20 cellular contexts compared by ENCODE assay signal in the genomic region with DNA sequence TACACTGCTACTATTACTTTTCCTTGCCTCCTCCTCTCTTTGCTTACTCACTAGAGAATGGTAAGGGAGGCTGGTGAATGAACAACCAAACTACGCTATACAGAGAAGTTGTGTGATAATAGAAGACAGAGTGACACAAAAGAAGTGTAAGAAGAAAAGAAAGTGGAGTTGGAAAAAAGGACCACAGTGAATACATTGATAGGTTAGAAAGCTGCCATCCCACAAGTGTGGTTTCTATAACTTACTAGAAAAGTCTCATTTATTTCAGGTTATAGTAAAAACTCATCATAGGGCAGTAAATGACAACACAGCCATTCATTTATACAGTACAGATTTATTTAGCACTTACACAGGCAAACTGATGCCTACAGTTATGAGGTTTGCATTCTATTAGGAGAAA.
DNase-seq lines count a peak whose midpoint lies in the region; ATAC-seq and TF ChIP-seq lines count a peak whose summit lies in the region.
"Had no signal": no experiment of that assay in that cellular context is flagged by ENCODE, and none has a peak within 500 bp of the region (broad histone marks: within the 10 kb centered on the region; RNA-seq: fewer than 3 reads in every experiment).

No MANE protein-coding gene starts in this region.

- H3K79me2 ChIP-seq in mesendoderm (ENCODE audit: control insufficient read depth, insufficient read depth, low read length): no peaks in the 10 kb centered on the region

- no peak overlapping the region for H3K27ac ChIP-seq in CD4-positive, alpha-beta T cell (ENCODE audit: low read depth, low read length)
- H3K27ac ChIP-seq in mesendoderm (ENCODE audit: low read depth, low read length): no peak overlapping the region
- H3K27ac ChIP-seq: A549, HL-60, WERI-Rb-1 had no signal

- H3K36me3 Mint-ChIP-seq in activated CD8-positive, alpha-beta T cell treated with anti-CD3 and anti-CD28 coated beads for 36 hours (ENCODE audit: low read depth): peaks cover 9% of the 10 kb centered on the region
- peaks cover 14% of the 10 kb centered on the region for H3K36me3 Mint-ChIP-seq in activated CD8-positive, alpha-beta T cell treated with anti-CD3 and anti-CD28 coated beads, Interleukin-2, amount 10 ng/mL, durations not matched to agents 7 days and 5 days (ENCODE audit: low read depth)
- H3K36me3 Mint-ChIP-seq in CD4-positive, alpha-beta T cell (ENCODE audit: low read depth): peaks cover 40% of the 10 kb centered on the region
- H3K36me3 Mint-ChIP-seq in activated T-helper 2 cell treated with anti-CD3 and anti-CD28 coated beads, Interferon-gamma antibody, Interleukin-2, Interleukin-4, amounts not matched to agents 10 μg/mL and 5 μg/mL and 100 μg/mL, durations not matched to agents 14 hours and 24 hours and 36 hours (ENCODE audit: low read depth): peaks cover 18% of the 10 kb centered on the region
- H3K36me3 Mint-ChIP-seq in nephron progenitor cell (ENCODE audit: low read depth): peaks cover 30% of the 10 kb centered on the region

- H2AK5ac ChIP-seq in mesendoderm (ENCODE audit: low read length): no peak overlapping the region

- H3K4me1 ChIP-seq in mesendoderm (ENCODE audit: control insufficient read depth, low read depth, low read length): no peaks in the 10 kb centered on the region
- H3K4me1 ChIP-seq: A549, BE2C had no signal

- no peaks in the 10 kb centered on the region for H3K79me1 ChIP-seq in mesendoderm (ENCODE audit: low read length)

- no peak overlapping the region for H4K5ac ChIP-seq in mesendoderm (ENCODE audit: low read length)

- H3K23ac ChIP-seq in mesendoderm (ENCODE audit: low read length): no peak overlapping the region

- no peak overlapping the region for H3K56ac ChIP-seq in mesendoderm (ENCODE audit: low read length)

- H2BK15ac ChIP-seq in mesendoderm (replicated peaks; ENCODE audit: low read depth): no peak overlapping the region

- TF ChIP-seq CTCF in activated CD8-positive, alpha-beta T cell treated with anti-CD3 and anti-CD28 coated beads for 36 hours (IDR thresholded peaks at IDR 0.05): no peak
- no peak for TF ChIP-seq CTCF in CD4-positive, alpha-beta T cell (IDR thresholded peaks at IDR 0.05)
- TF ChIP-seq CTCF in nephron progenitor cell (IDR thresholded peaks at IDR 0.05): no peak

- CTCF ChIA-PET in activated CD8-positive, alpha-beta T cell treated with anti-CD3 and anti-CD28 coated beads for 36 hours (lab: Charles Lee): no interaction called here
- CTCF ChIA-PET in activated CD8-positive, alpha-beta T cell treated with anti-CD3 and anti-CD28 coated beads, Interleukin-2, amount 10 ng/mL, durations not matched to agents 7 days and 5 days (lab: Charles Lee): no interaction called here
- CTCF ChIA-PET in CD4-positive, alpha-beta T cell (lab: Charles Lee): no interaction called here

- no peak overlapping the region for H3K9ac ChIP-seq in mesendoderm (ENCODE audit: low read length)

- no peak overlapping the region for H3K4ac ChIP-seq in mesendoderm (ENCODE audit: low read depth, low read length)

- no peaks in the 10 kb centered on the region for H3K27me3 ChIP-seq in CD4-positive, alpha-beta T cell (ENCODE audit: control insufficient read depth, insufficient read depth, low read length)
- no peaks in the 10 kb centered on the region for H3K27me3 ChIP-seq in mesendoderm (ENCODE audit: insufficient read depth, low read length, poor library complexity)
- H3K27me3 ChIP-seq: BE2C had no signal

- H3K36me3 ChIP-seq in mesendoderm (ENCODE audit: control insufficient read depth, insufficient read depth, low read length): peaks cover 2% of the 10 kb centered on the region
- H3K36me3 ChIP-seq: BE2C had no signal

- no CpG with 5 or more reads among the region's 1 CpG for WGBS in mesendoderm (ENCODE audit: extremely low coverage, insufficient coverage, low lambda C conversion rate)

- no peak overlapping the region for H2BK120ac ChIP-seq in mesendoderm (ENCODE audit: low read depth, low read length)

- no peak overlapping the region for H4K8ac ChIP-seq in mesendoderm (ENCODE audit: low read depth, low read length)

- no peak overlapping the region for H3K4me3 Mint-ChIP-seq in activated CD8-positive, alpha-beta T cell treated with anti-CD3 and anti-CD28 coated beads for 36 hours
- H3K4me3 Mint-ChIP-seq in activated CD8-positive, alpha-beta T cell treated with anti-CD3 and anti-CD28 coated beads, Interleukin-2, amount 10 ng/mL, durations not matched to agents 7 days and 5 days: no peak overlapping the region
- H3K4me3 Mint-ChIP-seq in CD4-positive, alpha-beta T cell: no peak overlapping the region
- H3K4me3 Mint-ChIP-seq in activated T-helper 2 cell treated with anti-CD3 and anti-CD28 coated beads, Interferon-gamma antibody, Interleukin-2, Interleukin-4, amounts not matched to agents 10 μg/mL and 5 μg/mL and 100 μg/mL, durations not matched to agents 14 hours and 24 hours and 36 hours (ENCODE audit: low read depth): no peak overlapping the region
- H3K4me3 Mint-ChIP-seq in nephron progenitor cell: no peak overlapping the region
- H3K4me3 Mint-ChIP-seq: H9 had no signal

- ATAC-seq in activated CD8-positive, alpha-beta T cell treated with anti-CD3 and anti-CD28 coated beads for 36 hours: peak; percentile 31
- no peak for ATAC-seq in activated CD8-positive, alpha-beta T cell treated with anti-CD3 and anti-CD28 coated beads, Interleukin-2, amount 10 ng/mL, durations not matched to agents 7 days and 5 days
- ATAC-seq in CD4-positive, alpha-beta T cell (ENCODE audit: poor library complexity): no peak
- ATAC-seq in HG02970 (IDR thresholded peaks at IDR 0.05; ENCODE audit: low FRiP score, unreplicated experiment): no peak
- ATAC-seq: A549 had no signal

- no peaks in the 10 kb centered on the region for H3K27me3 Mint-ChIP-seq in activated CD8-positive, alpha-beta T cell treated with anti-CD3 and anti-CD28 coated beads for 36 hours
- no peaks in the 10 kb centered on the region for H3K27me3 Mint-ChIP-seq in activated CD8-positive, alpha-beta T cell treated with anti-CD3 and anti-CD28 coated beads, Interleukin-2, amount 10 ng/mL, durations not matched to agents 7 days and 5 days (ENCODE audit: low read depth)
- H3K27me3 Mint-ChIP-seq in CD4-positive, alpha-beta T cell: no peaks in the 10 kb centered on the region
- no peaks in the 10 kb centered on the region for H3K27me3 Mint-ChIP-seq in activated T-helper 2 cell treated with anti-CD3 and anti-CD28 coated beads, Interferon-gamma antibody, Interleukin-2, Interleukin-4, amounts not matched to agents 10 μg/mL and 5 μg/mL and 100 μg/mL, durations not matched to agents 14 hours and 24 hours and 36 hours (ENCODE audit: low read depth)
- peaks cover 2% of the 10 kb centered on the region for H3K27me3 Mint-ChIP-seq in nephron progenitor cell (ENCODE audit: low read depth, poor library complexity)

- no peaks in the 10 kb centered on the region for H3K9me3 ChIP-seq in CD4-positive, alpha-beta T cell (ENCODE audit: control insufficient read depth, low read length)
- H3K9me3 ChIP-seq: A549, BE2C had no signal

- H3K4me3 ChIP-seq in mesendoderm (ENCODE audit: low read length): no peak overlapping the region
- H3K4me3 ChIP-seq: A549, skin epidermis had no signal

- POLR2A ChIA-PET in activated CD8-positive, alpha-beta T cell treated with anti-CD3 and anti-CD28 coated beads for 36 hours (lab: Charles Lee): no interaction called here
- POLR2A ChIA-PET in activated CD8-positive, alpha-beta T cell treated with anti-CD3 and anti-CD28 coated beads, Interleukin-2, amount 10 ng/mL, durations not matched to agents 7 days and 5 days (lab: Charles Lee): no interaction called here
- POLR2A ChIA-PET in CD4-positive, alpha-beta T cell (lab: Charles Lee): no interaction called here

- H3K9me3 Mint-ChIP-seq in activated CD8-positive, alpha-beta T cell treated with anti-CD3 and anti-CD28 coated beads for 36 hours: no peaks in the 10 kb centered on the region
- no peaks in the 10 kb centered on the region for H3K9me3 Mint-ChIP-seq in activated CD8-positive, alpha-beta T cell treated with anti-CD3 and anti-CD28 coated beads, Interleukin-2, amount 10 ng/mL, durations not matched to agents 7 days and 5 days (ENCODE audit: insufficient read depth)
- H3K9me3 Mint-ChIP-seq in CD4-positive, alpha-beta T cell: no peaks in the 10 kb centered on the region
- H3K9me3 Mint-ChIP-seq in activated T-helper 2 cell treated with anti-CD3 and anti-CD28 coated beads, Interferon-gamma antibody, Interleukin-2, Interleukin-4, amounts not matched to agents 10 μg/mL and 5 μg/mL and 100 μg/mL, durations not matched to agents 14 hours and 24 hours and 36 hours: no peaks in the 10 kb centered on the region
- no peaks in the 10 kb centered on the region for H3K9me3 Mint-ChIP-seq in nephron progenitor cell
- H3K9me3 Mint-ChIP-seq: H9 had no signal

- H3K4me1 Mint-ChIP-seq in activated CD8-positive, alpha-beta T cell treated with anti-CD3 and anti-CD28 coated beads for 36 hours (ENCODE audit: low read depth): peaks cover 23% of the 10 kb centered on the region
- peaks cover 21% of the 10 kb centered on the region for H3K4me1 Mint-ChIP-seq in activated CD8-positive, alpha-beta T cell treated with anti-CD3 and anti-CD28 coated beads, Interleukin-2, amount 10 ng/mL, durations not matched to agents 7 days and 5 days (ENCODE audit: low read depth)
- peaks cover 34% of the 10 kb centered on the region for H3K4me1 Mint-ChIP-seq in CD4-positive, alpha-beta T cell (ENCODE audit: low read depth)
- peaks cover 24% of the 10 kb centered on the region for H3K4me1 Mint-ChIP-seq in activated T-helper 2 cell treated with anti-CD3 and anti-CD28 coated beads, Interferon-gamma antibody, Interleukin-2, Interleukin-4, amounts not matched to agents 10 μg/mL and 5 μg/mL and 100 μg/mL, durations not matched to agents 14 hours and 24 hours and 36 hours (ENCODE audit: low read depth)
- no peaks in the 10 kb centered on the region for H3K4me1 Mint-ChIP-seq in nephron progenitor cell
- H3K4me1 Mint-ChIP-seq: H9 had no signal

- intact Hi-C loops in activated CD8-positive, alpha-beta T cell treated with anti-CD3 and anti-CD28 coated beads for 36 hours (cut with micrococcal nuclease): no loop called here
- intact Hi-C loops in CD4-positive, alpha-beta T cell (cut with DNase I, micrococcal nuclease): loop anchor here in 1 of 2 experiments (10.0 kb wide), 1 partner anchor 861 kb away; no protein-coding TSS in a partner anchor
- intact Hi-C loops in activated T-helper 2 cell treated with anti-CD3 and anti-CD28 coated beads, Interferon-gamma antibody, Interleukin-2, Interleukin-4, amounts not matched to agents 10 μg/mL and 5 μg/mL and 100 μg/mL, durations not matched to agents 14 hours and 24 hours and 36 hours (cut with micrococcal nuclease): loop anchor here (5.0 to 10.0 kb wide), 3 partner anchors 76 to 181 kb away; a partner anchor contains a TSS

- peak overlapping the region; percentile 71 for H3K27ac Mint-ChIP-seq in activated CD8-positive, alpha-beta T cell treated with anti-CD3 and anti-CD28 coated beads for 36 hours
- H3K27ac Mint-ChIP-seq in activated CD8-positive, alpha-beta T cell treated with anti-CD3 and anti-CD28 coated beads, Interleukin-2, amount 10 ng/mL, durations not matched to agents 7 days and 5 days: no peak overlapping the region
- H3K27ac Mint-ChIP-seq in CD4-positive, alpha-beta T cell: peak overlapping the region; percentile 74
- peak overlapping the region; percentile 1 for H3K27ac Mint-ChIP-seq in activated T-helper 2 cell treated with anti-CD3 and anti-CD28 coated beads, Interferon-gamma antibody, Interleukin-2, Interleukin-4, amounts not matched to agents 10 μg/mL and 5 μg/mL and 100 μg/mL, durations not matched to agents 14 hours and 24 hours and 36 hours
- H3K27ac Mint-ChIP-seq in nephron progenitor cell: peak overlapping the region; percentile 37

- H2BK5ac ChIP-seq in mesendoderm (ENCODE audit: low read length): no peak overlapping the region

- DNase-seq in activated CD8-positive, alpha-beta T cell treated with anti-CD3 and anti-CD28 coated beads for 36 hours: no peak
- DNase-seq in activated CD8-positive, alpha-beta T cell treated with anti-CD3 and anti-CD28 coated beads, Interleukin-2, amount 10 ng/mL, durations not matched to agents 7 days and 5 days: no peak
- no peak for DNase-seq in CD4-positive, alpha-beta T cell
- DNase-seq in activated T-helper 2 cell treated with anti-CD3 and anti-CD28 coated beads, Interferon-gamma antibody, Interleukin-2, Interleukin-4, amounts not matched to agents 10 μg/mL and 5 μg/mL and 100 μg/mL, durations not matched to agents 14 hours and 24 hours and 36 hours (ENCODE audit: low spot score): no peak
- DNase-seq in nephron progenitor cell: no peak
- DNase-seq in mesendoderm: no peak
- DNase-seq in D341Med (ENCODE audit: low spot score): no peak
- DNase-seq: amniotic stem cell; BE2C; effector CD4-positive, alpha-beta T cell; H9; kidney glomerular epithelial cell; NCI-H1048; NCI-H187; stimulated activated CD4-positive, alpha-beta T cell treated with anti-CD3 and anti-CD28 coated beads, Interleukin-1b, Interleukin-23, amount 100 ng/mL, for 48 hours; WERI-Rb-1 had no signal

- no peak overlapping the region for H3K18ac ChIP-seq in mesendoderm (ENCODE audit: low read length)

- no peak overlapping the region for H3K4me2 ChIP-seq in mesendoderm (ENCODE audit: low read length)
- H3K4me2 ChIP-seq: A549 had no signal
